1 cellular context compared by ENCODE assay signal in genomic region chr16:84990782-84991181, GRCh38.
TF ChIP-seq lines count a peak whose summit lies in the region.

No MANE protein-coding gene starts in this region.

TF ChIP-seq in IMR-90, 13 proteins besides CTCF, POLR2A, EP300 and RAD21:
- no peak for TF ChIP-seq USF2 (IDR thresholded peaks at IDR 0.05; ENCODE audit: low read depth, low read length)
- TF ChIP-seq RCOR1 (IDR thresholded peaks at IDR 0.05; ENCODE audit: insufficient replicate concordance, low read length) = no peak
- no peak for TF ChIP-seq SMC3 (IDR thresholded peaks at IDR 0.05; ENCODE audit: low read depth, low read length)
- no peak for TF ChIP-seq MAZ (IDR thresholded peaks at IDR 0.05; ENCODE audit: borderline replicate concordance, low read depth, low read length)
- TF ChIP-seq, protein P1, sequence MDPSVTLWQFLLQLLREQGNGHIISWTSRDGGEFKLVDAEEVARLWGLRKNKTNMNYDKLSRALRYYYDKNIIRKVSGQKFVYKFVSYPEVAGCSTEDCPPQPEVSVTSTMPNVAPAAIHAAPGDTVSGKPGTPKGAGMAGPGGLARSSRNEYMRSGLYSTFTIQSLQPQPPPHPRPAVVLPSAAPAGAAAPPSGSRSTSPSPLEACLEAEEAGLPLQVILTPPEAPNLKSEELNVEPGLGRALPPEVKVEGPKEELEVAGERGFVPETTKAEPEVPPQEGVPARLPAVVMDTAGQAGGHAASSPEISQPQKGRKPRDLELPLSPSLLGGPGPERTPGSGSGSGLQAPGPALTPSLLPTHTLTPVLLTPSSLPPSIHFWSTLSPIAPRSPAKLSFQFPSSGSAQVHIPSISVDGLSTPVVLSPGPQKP (IDR thresholded peaks at IDR 0.05; ENCODE audit: borderline replicate concordance, low read depth, low read length) = no peak
- TF ChIP-seq MXI1 (IDR thresholded peaks at IDR 0.05; ENCODE audit: borderline replicate concordance, low read depth, low read length) = no peak
- no peak for TF ChIP-seq CEBPB (IDR thresholded peaks at IDR 0.05; ENCODE audit: low read depth, low read length)
- no peak for TF ChIP-seq CHD1 (IDR thresholded peaks at IDR 0.05; ENCODE audit: low read depth, low read length)
- TF ChIP-seq FOS (IDR thresholded peaks at IDR 0.05; ENCODE audit: low read depth, low read length) = no peak
- no peak for TF ChIP-seq RFX5 (IDR thresholded peaks at IDR 0.05; ENCODE audit: low read depth, low read length)
- TF ChIP-seq BHLHE40 (IDR thresholded peaks at IDR 0.05; ENCODE audit: low read depth, low read length) = no peak
- TF ChIP-seq MAFK (IDR thresholded peaks at IDR 0.05; ENCODE audit: low read depth, low read length) = no peak
- TF ChIP-seq NFE2L2 (IDR thresholded peaks at IDR 0.05; ENCODE audit: low read depth, low read length) = no peak
TF ChIP-seq in IMR-90: peak in this region for 0.
